In genomic region chr1:186681136-186681535, GRCh38 we compare ENCODE assay signal across 8 cellular contexts. TPM values are rescaled to one million over a fixed set of nuclear protein-coding genes. Genes with fewer than 3 reads are reported as not detected.
A peak's percentile ranks its signal among the peaks of the same experiment; 100 is the strongest.
DNase-seq lines count a peak whose midpoint lies in the region; ATAC-seq and TF ChIP-seq lines count a peak whose summit lies in the region.

No MANE protein-coding gene starts in this region.

- H3K4me1 ChIP-seq in mammary epithelial cell (ENCODE audit: insufficient read depth, low read length) = peaks cover 7% of the 10 kb centered on the region
- no peaks in the 10 kb centered on the region for H3K4me1 ChIP-seq in urinary bladder (ENCODE audit: insufficient read depth)

- H3K4me2 ChIP-seq in mammary epithelial cell (ENCODE audit: insufficient read depth, low read depth, low read length) = peak overlapping the region; percentile 81

- H3K4me1 Mint-ChIP-seq in activated naive CD4-positive, alpha-beta T cell treated with anti-CD3 and anti-CD28 coated beads, Interleukin-2, amount 10 ng/mL, durations not matched to agents 7 days and 5 days = peaks cover 17% of the 10 kb centered on the region

- ATAC-seq in activated naive CD4-positive, alpha-beta T cell treated with anti-CD3 and anti-CD28 coated beads, Interleukin-2, amount 50 U/mL, for 72 hours = no peak
- no peak for ATAC-seq in HG03521 (IDR thresholded peaks at IDR 0.05; ENCODE audit: unreplicated experiment)
- ATAC-seq in GM18907 (IDR thresholded peaks at IDR 0.05; ENCODE audit: unreplicated experiment) = no peak

- intact Hi-C loops in mammary epithelial cell (cut with micrococcal nuclease) = loop anchor here (1.0 to 10.0 kb wide), 6 partner anchors 42 to 306 kb away; partner anchors contain the start of genes ODR4, PLA2G4A and TPR

- in situ Hi-C loops in mammary epithelial cell (cut with MboI; ENCODE audit: low sequenced_read_pairs in 2 of 2) = loop anchor here in 1 of 2 donors (25.0 kb wide), 1 partner anchor 194 kb away; no protein-coding TSS in a partner anchor

- dilution Hi-C loops in mammary epithelial cell (cut with HindIII; ENCODE audit: low sequenced_read_pairs) = no loop called here

- H3K9me3 Mint-ChIP-seq in activated naive CD4-positive, alpha-beta T cell treated with anti-CD3 and anti-CD28 coated beads, Interleukin-2, amount 10 ng/mL, durations not matched to agents 7 days and 5 days = no peaks in the 10 kb centered on the region
- H3K9me3 Mint-ChIP-seq in activated naive CD4-positive, alpha-beta T cell treated with anti-CD3 and anti-CD28 coated beads, Interleukin-2, amount 50 U/mL, for 72 hours = no peaks in the 10 kb centered on the region

- peaks cover 50% of the 10 kb centered on the region for H3K27me3 Mint-ChIP-seq in activated naive CD4-positive, alpha-beta T cell treated with anti-CD3 and anti-CD28 coated beads, Interleukin-2, amount 10 ng/mL, durations not matched to agents 7 days and 5 days

- no peaks in the 10 kb centered on the region for H3K9me3 ChIP-seq in mammary epithelial cell (replicated peaks; ENCODE audit: insufficient read depth, low read length)

- H3K9ac ChIP-seq in mammary epithelial cell (ENCODE audit: insufficient read depth, low read length) = peak overlapping the region; percentile 100

- H3K4me3 ChIP-seq in mammary epithelial cell (replicated peaks in 1 of 3; ENCODE audit: insufficient read depth in 1 of 3, low read depth in 2 of 3, low read length in 3 of 3) (peak overlapping the region; percentile 84 to 99 (median 97)), urinary bladder (ENCODE audit: low read depth, low read length) (peak overlapping the region; percentile 61)

- WGBS in mammary epithelial cell (ENCODE audit: low coverage, missing lambda C conversion rate) = 0% methylated on average over 9 of the region's 9 CpGs
- WGBS in urinary bladder = 6% methylated on average over 9 of the region's 9 CpGs

- peak overlapping the region; percentile 75 for H3K4me3 Mint-ChIP-seq in activated naive CD4-positive, alpha-beta T cell treated with anti-CD3 and anti-CD28 coated beads, Interleukin-2, amount 10 ng/mL, durations not matched to agents 7 days and 5 days

- peak overlapping the region; percentile 98 for H3K27ac ChIP-seq in mammary epithelial cell (ENCODE audit: insufficient read depth, low read depth, low read length)
- H3K27ac ChIP-seq in urinary bladder (ENCODE audit: low read depth) = no peak overlapping the region

- no peak for DNase-seq in activated naive CD4-positive, alpha-beta T cell treated with anti-CD3 and anti-CD28 coated beads, Interleukin-2, amount 10 ng/mL, durations not matched to agents 7 days and 5 days
- DNase-seq in activated naive CD4-positive, alpha-beta T cell treated with anti-CD3 and anti-CD28 coated beads, Interleukin-2, amount 50 U/mL, for 72 hours (ENCODE audit: low spot score in 2 of 2) = no peak
- DNase-seq in mammary epithelial cell (no peak), medulla oblongata (ENCODE audit: extremely low spot score) (peak; percentile 5), GDM1 (lab: John Stamatoyannopoulos, UW) (no peak)

- H3K36me3 Mint-ChIP-seq in activated naive CD4-positive, alpha-beta T cell treated with anti-CD3 and anti-CD28 coated beads, Interleukin-2, amount 10 ng/mL, durations not matched to agents 7 days and 5 days = no peaks in the 10 kb centered on the region
- H3K36me3 Mint-ChIP-seq in activated naive CD4-positive, alpha-beta T cell treated with anti-CD3 and anti-CD28 coated beads, Interleukin-2, amount 50 U/mL, for 72 hours = no peaks in the 10 kb centered on the region

- no peak for TF ChIP-seq CTCF in mammary epithelial cell (conservative IDR thresholded peaks at IDR 0.05 in 1 of 2, IDR thresholded peaks at IDR 0.05 in 1 of 2; ENCODE audit: extremely low read depth in 1 of 2, insufficient read depth in 1 of 2, low read depth in 1 of 2, low read length in 2 of 2)

- H3K79me2 ChIP-seq in mammary epithelial cell (ENCODE audit: insufficient read depth, low read length) = peaks cover 25% of the 10 kb centered on the region

- H3K27ac Mint-ChIP-seq in activated naive CD4-positive, alpha-beta T cell treated with anti-CD3 and anti-CD28 coated beads, Interleukin-2, amount 10 ng/mL, durations not matched to agents 7 days and 5 days = no peak overlapping the region
- H3K27ac Mint-ChIP-seq in activated naive CD4-positive, alpha-beta T cell treated with anti-CD3 and anti-CD28 coated beads, Interleukin-2, amount 50 U/mL, for 72 hours = no peak overlapping the region

- H2AFZ ChIP-seq in mammary epithelial cell (ENCODE audit: low read depth, low read length) = peak overlapping the region; percentile 72

- no peaks in the 10 kb centered on the region for H4K20me1 ChIP-seq in mammary epithelial cell (ENCODE audit: insufficient read depth, low read length)

- BruUV-seq in mammary epithelial cell (replicated peaks; lab: Mats Ljungman, UMichigan) = no TSS peak

- CTCF ChIA-PET in activated naive CD4-positive, alpha-beta T cell treated with anti-CD3 and anti-CD28 coated beads, Interleukin-2, amount 10 ng/mL, durations not matched to agents 7 days and 5 days (lab: Charles Lee) = interaction anchor here (1.2 to 2.0 kb wide), 3 partner anchors 76 to 277 kb away, joined by 5 to 6 read pairs (median 6); no protein-coding TSS in a partner anchor
- CTCF ChIA-PET in mammary epithelial cell (lab: Charles Lee; ENCODE audit: low non-redundant PET) = interaction anchor here (1.0 kb wide), 1 partner anchor 306 kb away, joined by 4 read pairs; the partner anchor contains the start of gene TPR

- H3K27me3 ChIP-seq in mammary epithelial cell (ENCODE audit: insufficient read depth, low read length) = no peaks in the 10 kb centered on the region

- H3K36me3 ChIP-seq in mammary epithelial cell (ENCODE audit: insufficient read depth, low read length) (peaks cover 11% of the 10 kb centered on the region), urinary bladder (ENCODE audit: insufficient read depth) (no peaks in the 10 kb centered on the region)

RNA-seq across cellular contexts. Expression of gene PTGS2, which starts 0.9 kb away (rescaled TPM):
- total RNA-seq in activated naive CD4-positive, alpha-beta T cell treated with anti-CD3 and anti-CD28 coated beads, Interleukin-2, amount 50 U/mL, for 72 hours = under 1 TPM; 0.41 TPM
- total RNA-seq in mammary epithelial cell = 100 to 1,000 TPM in 1 of 2 donors, 10 to 100 TPM in 1; 11.7 to 304 TPM
- polyA plus RNA-seq in mammary epithelial cell = 13.5 TPM
- 17.1 TPM for polyA minus RNA-seq in mammary epithelial cell
- total RNA-seq in urinary bladder = 14.0 TPM
- polyA plus RNA-seq in urinary bladder = 31.3 TPM

Comparison
In these comparisons a context has a peak if more than half of its experiments do, and no peak if none do; other contexts are left out.
1. RNA of gene PTGS2, which starts 0.9 kb away (total RNA-seq): 11.7 to 304 TPM in mammary epithelial cell and 14.0 TPM in urinary bladder (single experiment); 0.41 TPM in activated naive CD4-positive, alpha-beta T cell treated with anti-CD3 and anti-CD28 coated beads, Interleukin-2, amount 50 U/mL, for 72 hours; every median in the first group is over 4 times any median in the second.